Comparison of ENCODE assay signal across 16 cellular contexts in the genomic region with DNA sequence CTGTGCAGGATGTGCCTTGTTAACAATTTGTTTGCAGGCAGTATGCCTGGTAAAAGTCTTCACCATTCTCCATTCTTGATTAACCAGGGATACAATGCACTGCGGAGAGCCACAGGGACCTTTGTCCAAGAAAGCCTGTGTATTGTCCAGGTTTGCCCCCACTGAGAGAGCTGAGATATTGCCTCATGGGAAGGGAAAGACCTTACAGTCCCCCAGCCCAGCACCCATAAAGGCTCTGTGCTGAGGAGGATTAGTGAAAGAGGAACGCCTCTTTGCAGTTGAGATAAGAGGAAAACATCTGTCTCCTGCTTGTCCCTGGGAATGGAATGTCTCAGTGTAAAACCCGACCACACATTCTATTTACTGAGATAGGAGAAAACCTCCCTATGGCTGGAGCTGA.
DNase-seq lines count a peak whose midpoint lies in the region; ATAC-seq, FAIRE-seq and TF ChIP-seq lines count a peak whose summit lies in the region.
"Had no signal": no experiment of that assay in that cellular context is flagged by ENCODE, and none has a peak within 500 bp of the region (broad histone marks: within the 10 kb centered on the region; RNA-seq: fewer than 3 reads in every experiment).

No MANE protein-coding gene starts in this region.

- no peak for DNase-seq in DND-41
- DNase-seq in Kasumi-1 (lab: John Stamatoyannopoulos, UW), result peak; percentile 40 to 50
- peak; percentile 58 for DNase-seq in RCC 7860 (ENCODE audit: low spot score)
- peak; percentile 64 for DNase-seq in kidney tubule cell (ENCODE audit: low spot score)
- DNase-seq in OCI-M2 (lab: John Stamatoyannopoulos, UW; ENCODE audit: unreplicated experiment), result no peak
- DNase-seq in GM12892 (ENCODE audit: insufficient read length), result no peak
- no peak for DNase-seq in SW 1271 (lab: John Stamatoyannopoulos, UW)
- DNase-seq: CD8-positive, alpha-beta T cell; COR-L47; H7; Karpas-422 had no signal

- no peak overlapping the region for H3K4me3 ChIP-seq in DND-41 (ENCODE audit: low read depth in 1 of 2, low read length in 2 of 2)
- H3K4me3 ChIP-seq: A549, GM23338 had no signal

- FAIRE-seq in RCC 7860 (lab: Jason Lieb, UNC) (peak; percentile 96), GM12892 (lab: Jason Lieb, UNC) (no peak)
- FAIRE-seq: A549, GM18507, HTR-8/SVneo had no signal

- no peak overlapping the region for H3K9ac ChIP-seq in DND-41 (ENCODE audit: low read depth, low read length)

- H3K27me3 ChIP-seq in DND-41 (ENCODE audit: insufficient read depth, low read length, poor library complexity), result no peaks in the 10 kb centered on the region

- peak overlapping the region; percentile 36 for H3K27ac ChIP-seq in DND-41 (ENCODE audit: low read length)
- H3K27ac ChIP-seq: A549 had no signal

- no peaks in the 10 kb centered on the region for H3K9me3 ChIP-seq in DND-41 (ENCODE audit: insufficient read depth, low read length, severe bottlenecking)
- H3K9me3 ChIP-seq: A549 had no signal

- TF ChIP-seq CTCF in DND-41 (IDR thresholded peaks at IDR 0.05; ENCODE audit: borderline replicate concordance, extremely low read depth, low read length, poor library complexity, severe bottlenecking), result no peak

- ATAC-seq in DND-41 (ENCODE audit: insufficient read depth, low read depth) (no peak), HG03045 (IDR thresholded peaks at IDR 0.05; ENCODE audit: unreplicated experiment) (no peak)
- ATAC-seq: A549; CD8-positive, alpha-beta T cell; GM23338 had no signal

- no peaks in the 10 kb centered on the region for H4K20me1 ChIP-seq in DND-41 (ENCODE audit: insufficient read depth, low read length)

- peaks cover 49% of the 10 kb centered on the region for H3K4me1 ChIP-seq in DND-41 (ENCODE audit: insufficient read depth, low read length)
- H3K4me1 ChIP-seq: A549 had no signal

- H3K36me3 ChIP-seq in DND-41 (ENCODE audit: insufficient read depth, low read length), result no peaks in the 10 kb centered on the region

- no peaks in the 10 kb centered on the region for H3K79me2 ChIP-seq in DND-41 (ENCODE audit: insufficient read depth, low read length)

- H2AFZ ChIP-seq in DND-41 (ENCODE audit: low read depth, low read length), result peak overlapping the region; percentile 21; the same call in 1 of the 2 replicates
- H2AFZ ChIP-seq: GM23338 had no signal

- no peak for TF ChIP-seq POLR2A in GM12892 (IDR thresholded peaks at IDR 0.05; ENCODE audit: low read depth, low read length)

- no peak overlapping the region for H3K4me2 ChIP-seq in DND-41 (ENCODE audit: insufficient read depth, low read length)
- H3K4me2 ChIP-seq: A549, GM23338 had no signal

Comparison
In these comparisons a context has a peak if more than half of its experiments do, and no peak if none do; other contexts are left out.
1. DNase-seq: peak in Kasumi-1 (2 of 2), RCC 7860 (single experiment) and kidney tubule cell (single experiment); none in DND-41 (single experiment), OCI-M2 (single experiment), GM12892 (single experiment) and SW 1271 (0 of 2).